Comparison of ENCODE assay signal across 1 cellular context in the genomic region with DNA sequence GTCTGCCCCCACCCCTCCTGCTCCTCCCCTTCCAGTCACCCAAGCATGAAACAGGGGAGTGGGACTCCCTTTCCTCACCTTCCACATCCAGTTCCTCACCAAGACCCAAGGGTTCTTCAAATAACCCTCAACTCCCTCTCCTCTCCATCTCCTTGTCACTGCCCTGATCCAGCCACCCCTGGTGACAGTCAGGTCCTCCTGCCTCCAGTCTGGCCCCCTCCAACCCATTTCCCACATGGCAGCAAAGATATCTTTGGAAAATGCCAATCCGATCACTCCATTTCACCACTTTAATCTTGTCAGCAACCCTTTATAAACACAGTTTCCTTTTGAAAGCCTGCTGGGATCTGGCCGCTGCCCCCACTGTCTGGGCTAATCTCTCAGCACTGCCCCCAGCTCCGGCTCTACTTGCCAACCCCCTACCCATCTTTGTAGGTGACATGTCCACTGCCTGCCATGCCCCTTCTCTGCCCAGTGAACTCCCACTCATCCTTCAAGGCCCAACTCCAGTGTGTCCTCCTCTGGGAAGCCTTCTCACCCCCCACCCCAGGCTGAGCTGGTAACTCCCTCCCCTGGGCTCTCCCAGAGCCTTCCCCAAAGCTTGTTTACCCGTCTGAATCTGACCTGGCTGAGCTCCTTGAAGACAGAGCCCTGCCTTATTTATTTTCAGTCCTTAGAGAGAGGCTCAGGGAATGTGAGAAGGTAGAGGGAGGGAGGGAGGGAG.
TF ChIP-seq lines count a peak whose summit lies in the region.

No MANE protein-coding gene starts in this region.

TF ChIP-seq in WTC11, 78 proteins besides CTCF, POLR2A, EP300 and RAD21 (continued from another document):
- TF ChIP-seq, protein P1, sequence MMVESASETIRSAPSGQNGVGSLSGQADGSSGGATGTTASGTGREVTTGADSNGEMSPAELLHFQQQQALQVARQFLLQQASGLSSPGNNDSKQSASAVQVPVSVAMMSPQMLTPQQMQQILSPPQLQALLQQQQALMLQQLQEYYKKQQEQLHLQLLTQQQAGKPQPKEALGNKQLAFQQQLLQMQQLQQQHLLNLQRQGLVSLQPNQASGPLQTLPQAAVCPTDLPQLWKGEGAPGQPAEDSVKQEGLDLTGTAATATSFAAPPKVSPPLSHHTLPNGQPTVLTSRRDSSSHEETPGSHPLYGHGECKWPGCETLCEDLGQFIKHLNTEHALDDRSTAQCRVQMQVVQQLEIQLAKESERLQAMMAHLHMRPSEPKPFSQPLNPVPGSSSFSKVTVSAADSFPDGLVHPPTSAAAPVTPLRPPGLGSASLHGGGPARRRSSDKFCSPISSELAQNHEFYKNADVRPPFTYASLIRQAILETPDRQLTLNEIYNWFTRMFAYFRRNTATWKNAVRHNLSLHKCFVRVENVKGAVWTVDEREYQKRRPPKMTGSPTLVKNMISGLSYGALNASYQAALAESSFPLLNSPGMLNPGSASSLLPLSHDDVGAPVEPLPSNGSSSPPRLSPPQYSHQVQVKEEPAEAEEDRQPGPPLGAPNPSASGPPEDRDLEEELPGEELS (CRISPR knock-in tag; IDR thresholded peaks at IDR 0.05), result no peak
- TF ChIP-seq, protein P2, sequence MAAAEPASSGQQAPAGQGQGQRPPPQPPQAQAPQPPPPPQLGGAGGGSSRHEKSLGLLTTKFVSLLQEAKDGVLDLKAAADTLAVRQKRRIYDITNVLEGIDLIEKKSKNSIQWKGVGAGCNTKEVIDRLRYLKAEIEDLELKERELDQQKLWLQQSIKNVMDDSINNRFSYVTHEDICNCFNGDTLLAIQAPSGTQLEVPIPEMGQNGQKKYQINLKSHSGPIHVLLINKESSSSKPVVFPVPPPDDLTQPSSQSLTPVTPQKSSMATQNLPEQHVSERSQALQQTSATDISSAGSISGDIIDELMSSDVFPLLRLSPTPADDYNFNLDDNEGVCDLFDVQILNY (CRISPR knock-in tag; IDR thresholded peaks at IDR 0.05), result no peak
- TF ChIP-seq, protein P3, sequence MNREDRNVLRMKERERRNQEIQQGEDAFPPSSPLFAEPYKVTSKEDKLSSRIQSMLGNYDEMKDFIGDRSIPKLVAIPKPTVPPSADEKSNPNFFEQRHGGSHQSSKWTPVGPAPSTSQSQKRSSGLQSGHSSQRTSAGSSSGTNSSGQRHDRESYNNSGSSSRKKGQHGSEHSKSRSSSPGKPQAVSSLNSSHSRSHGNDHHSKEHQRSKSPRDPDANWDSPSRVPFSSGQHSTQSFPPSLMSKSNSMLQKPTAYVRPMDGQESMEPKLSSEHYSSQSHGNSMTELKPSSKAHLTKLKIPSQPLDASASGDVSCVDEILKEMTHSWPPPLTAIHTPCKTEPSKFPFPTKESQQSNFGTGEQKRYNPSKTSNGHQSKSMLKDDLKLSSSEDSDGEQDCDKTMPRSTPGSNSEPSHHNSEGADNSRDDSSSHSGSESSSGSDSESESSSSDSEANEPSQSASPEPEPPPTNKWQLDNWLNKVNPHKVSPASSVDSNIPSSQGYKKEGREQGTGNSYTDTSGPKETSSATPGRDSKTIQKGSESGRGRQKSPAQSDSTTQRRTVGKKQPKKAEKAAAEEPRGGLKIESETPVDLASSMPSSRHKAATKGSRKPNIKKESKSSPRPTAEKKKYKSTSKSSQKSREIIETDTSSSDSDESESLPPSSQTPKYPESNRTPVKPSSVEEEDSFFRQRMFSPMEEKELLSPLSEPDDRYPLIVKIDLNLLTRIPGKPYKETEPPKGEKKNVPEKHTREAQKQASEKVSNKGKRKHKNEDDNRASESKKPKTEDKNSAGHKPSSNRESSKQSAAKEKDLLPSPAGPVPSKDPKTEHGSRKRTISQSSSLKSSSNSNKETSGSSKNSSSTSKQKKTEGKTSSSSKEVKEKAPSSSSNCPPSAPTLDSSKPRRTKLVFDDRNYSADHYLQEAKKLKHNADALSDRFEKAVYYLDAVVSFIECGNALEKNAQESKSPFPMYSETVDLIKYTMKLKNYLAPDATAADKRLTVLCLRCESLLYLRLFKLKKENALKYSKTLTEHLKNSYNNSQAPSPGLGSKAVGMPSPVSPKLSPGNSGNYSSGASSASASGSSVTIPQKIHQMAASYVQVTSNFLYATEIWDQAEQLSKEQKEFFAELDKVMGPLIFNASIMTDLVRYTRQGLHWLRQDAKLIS (CRISPR knock-in tag; IDR thresholded peaks at IDR 0.05; ENCODE audit: borderline replicate concordance), result no peak
- no peak for TF ChIP-seq ZNF263 (CRISPR knock-in tag; IDR thresholded peaks at IDR 0.05; ENCODE audit: low read depth)
- no peak for TF ChIP-seq ZNF423 (CRISPR knock-in tag; IDR thresholded peaks at IDR 0.05)
- TF ChIP-seq CREB1 (CRISPR knock-in tag; IDR thresholded peaks at IDR 0.05), result no peak
- no peak for TF ChIP-seq ZNF396 (CRISPR knock-in tag; IDR thresholded peaks at IDR 0.05; ENCODE audit: borderline replicate concordance)
- TF ChIP-seq JAZF1 (CRISPR knock-in tag; IDR thresholded peaks at IDR 0.05), result no peak
- no peak for TF ChIP-seq ZNF671 (CRISPR knock-in tag; IDR thresholded peaks at IDR 0.05)
- TF ChIP-seq SP1 (CRISPR knock-in tag; conservative IDR thresholded peaks at IDR 0.05), result no peak
- no peak for TF ChIP-seq GTF2I (CRISPR knock-in tag; conservative IDR thresholded peaks at IDR 0.05)
- no peak for TF ChIP-seq HMGA2 (CRISPR knock-in tag; IDR thresholded peaks at IDR 0.05)
- TF ChIP-seq, protein P4, sequence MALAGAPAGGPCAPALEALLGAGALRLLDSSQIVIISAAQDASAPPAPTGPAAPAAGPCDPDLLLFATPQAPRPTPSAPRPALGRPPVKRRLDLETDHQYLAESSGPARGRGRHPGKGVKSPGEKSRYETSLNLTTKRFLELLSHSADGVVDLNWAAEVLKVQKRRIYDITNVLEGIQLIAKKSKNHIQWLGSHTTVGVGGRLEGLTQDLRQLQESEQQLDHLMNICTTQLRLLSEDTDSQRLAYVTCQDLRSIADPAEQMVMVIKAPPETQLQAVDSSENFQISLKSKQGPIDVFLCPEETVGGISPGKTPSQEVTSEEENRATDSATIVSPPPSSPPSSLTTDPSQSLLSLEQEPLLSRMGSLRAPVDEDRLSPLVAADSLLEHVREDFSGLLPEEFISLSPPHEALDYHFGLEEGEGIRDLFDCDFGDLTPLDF (CRISPR knock-in tag; IDR thresholded peaks at IDR 0.05), result no peak
